In the genomic region with DNA sequence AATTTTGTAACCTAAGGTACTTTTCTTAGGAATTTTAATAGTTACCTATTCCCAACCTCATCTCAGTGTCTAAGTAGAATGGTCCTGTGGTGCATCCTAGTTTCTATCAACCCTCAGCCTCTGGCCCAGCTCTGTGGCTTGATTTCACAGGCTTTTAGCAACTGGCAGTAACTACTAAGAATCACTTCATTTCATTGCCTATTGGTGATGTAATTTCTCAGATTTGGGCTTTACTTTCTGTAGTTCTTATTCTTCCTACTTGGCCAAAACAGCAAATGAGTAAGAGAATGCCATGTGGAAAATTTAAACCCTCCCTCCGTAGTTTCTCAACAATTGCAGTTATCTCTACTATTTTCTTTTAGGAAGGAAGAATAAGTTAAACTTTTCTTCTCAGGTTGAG, we compare ENCODE assay signal across 36 cellular contexts.
A peak's percentile ranks its signal among the peaks of the same experiment; 100 is the strongest.
DNase-seq lines count a peak whose midpoint lies in the region; ATAC-seq, FAIRE-seq and TF ChIP-seq lines count a peak whose summit lies in the region.
"Had no signal": no experiment of that assay in that cellular context is flagged by ENCODE, and none has a peak within 500 bp of the region (broad histone marks: within the 10 kb centered on the region; RNA-seq: fewer than 3 reads in every experiment).

No MANE protein-coding gene starts in this region.

- no peak for TF ChIP-seq POLR2A in gastroesophageal sphincter (IDR thresholded peaks at IDR 0.05)
- no peak for TF ChIP-seq POLR2A in prostate gland (IDR thresholded peaks at IDR 0.05)

- WGBS in gastroesophageal sphincter (ENCODE audit: low coverage in 1 of 2), 2 donors, result 50 to 64% methylated on average over 1 of the region's 1 CpG
- 8 to 9% methylated on average over 1 of the region's 1 CpG for WGBS in aorta, 2 donors
- 79% methylated on average over 1 of the region's 1 CpG for WGBS in prostate gland

- TF ChIP-seq CTCF in right atrium auricular region (IDR thresholded peaks at IDR 0.05) (no peak), astrocyte (IDR thresholded peaks at IDR 0.05; ENCODE audit: insufficient read depth, low read depth, low read length) (no peak), gastroesophageal sphincter (IDR thresholded peaks at IDR 0.05) (no peak), prostate gland (IDR thresholded peaks at IDR 0.05) (no peak)

- intact Hi-C loops in Right ventricle myocardium inferior (cut with DNase I) (no loop called here), aorta (cut with DNase I) (no loop called here), prostate gland (cut with DNase I) (no loop called here)

- peaks cover 2% of the 10 kb centered on the region for H3K4me1 Mint-ChIP-seq in astrocyte (ENCODE audit: low read depth, unreplicated experiment)

- H3K27me3 ChIP-seq in right atrium auricular region (no peaks in the 10 kb centered on the region), astrocyte (ENCODE audit: insufficient read depth, low read length) (no peaks in the 10 kb centered on the region), gastroesophageal sphincter (no peaks in the 10 kb centered on the region), aorta (ENCODE audit: control insufficient read depth in 1 of 2, insufficient read depth in 2 of 2, low read length in 1 of 2) (no peaks in the 10 kb centered on the region), prostate gland (replicated peaks; ENCODE audit: insufficient read depth) (no peaks in the 10 kb centered on the region)
- H3K27me3 ChIP-seq: adrenal gland, brain microvascular endothelial cell, esophagus squamous epithelium, neutrophil, sigmoid colon had no signal

- H3K79me2 ChIP-seq in astrocyte (ENCODE audit: insufficient read depth, low read length), result no peaks in the 10 kb centered on the region

- H3K4me3 ChIP-seq in right atrium auricular region, result no peak overlapping the region
- no peak overlapping the region for H3K4me3 ChIP-seq in astrocyte (ENCODE audit: insufficient read depth, low read depth, low read length)
- H3K4me3 ChIP-seq in gastroesophageal sphincter, result no peak overlapping the region
- no peak overlapping the region for H3K4me3 ChIP-seq in aorta (ENCODE audit: low read length in 2 of 2)
- H3K4me3 ChIP-seq in prostate gland, result no peak overlapping the region
- H3K4me3 ChIP-seq: adrenal gland, esophagus squamous epithelium, GM12878, lower lobe of right lung, sigmoid colon had no signal

- H3K4me2 ChIP-seq in astrocyte (ENCODE audit: low read length), result no peak overlapping the region

- H3K9me3 Mint-ChIP-seq in astrocyte (ENCODE audit: unreplicated experiment), result no peaks in the 10 kb centered on the region
- H3K9me3 Mint-ChIP-seq: activated CD4-positive, alpha-beta memory T cell treated with anti-CD3 and anti-CD28 coated beads for 36 hours; CD4-positive, alpha-beta memory T cell had no signal

- H3K27ac Mint-ChIP-seq in astrocyte (ENCODE audit: unreplicated experiment), result no peak overlapping the region
- H3K27ac Mint-ChIP-seq: activated CD4-positive, alpha-beta memory T cell treated with anti-CD3 and anti-CD28 coated beads for 36 hours; activated T-cell treated with anti-CD3 and anti-CD28 coated beads, Interleukin-2, amount 50 U/mL, for 72 hours; CD4-positive, alpha-beta memory T cell; naive thymus-derived CD4-positive, alpha-beta T cell; progenitor cell of endocrine pancreas; type B pancreatic cell had no signal

- no peak overlapping the region for H3K9ac ChIP-seq in astrocyte (ENCODE audit: low read length)

- no peak overlapping the region for H3K4me3 Mint-ChIP-seq in astrocyte (ENCODE audit: unreplicated experiment)
- H3K4me3 Mint-ChIP-seq: activated CD4-positive, alpha-beta memory T cell treated with anti-CD3 and anti-CD28 coated beads for 36 hours; activated T-cell treated with anti-CD3 and anti-CD28 coated beads, Interleukin-2, amount 50 U/mL, for 72 hours; CD4-positive, alpha-beta memory T cell; naive thymus-derived CD4-positive, alpha-beta T cell; type B pancreatic cell had no signal

- no peak for DNase-seq in Right ventricle myocardium inferior (ENCODE audit: missing footprints)
- no peak for DNase-seq in right atrium auricular region (ENCODE audit: low spot score)
- peak; percentile 44 for DNase-seq in astrocyte (ENCODE audit: low read depth)
- DNase-seq in aorta, result no peak
- DNase-seq in G401 (ENCODE audit: low spot score), result no peak
- no peak for DNase-seq in superior temporal gyrus (ENCODE audit: extremely low spot score)
- no peak for DNase-seq in prostate gland (ENCODE audit: low spot score)
- DNase-seq: activated CD4-positive, alpha-beta memory T cell treated with anti-CD3 and anti-CD28 coated beads for 36 hours; activated naive CD4-positive, alpha-beta T cell treated with Interleukin-2 at 50 U/mL for 16 hours; activated T-cell treated with anti-CD3 and anti-CD28 coated beads, Interleukin-2, amount 50 U/mL, for 72 hours; adrenal gland; brain microvascular endothelial cell; CD4-positive, alpha-beta memory T cell; esophagus squamous epithelium; H7; KBM-7; lower lobe of right lung; MM.1S; naive thymus-derived CD4-positive, alpha-beta T cell; NCI-H1417 treated with DMSO at 0.1 percent for 48 hours; NCI-H2081 treated with DMSO at 0.1 percent for 48 hours; NCI-H226; NCI-H748 treated with DMSO at 0.1 percent for 48 hours; SHP77; sigmoid colon; stimulated activated CD4-positive, alpha-beta T cell treated with anti-CD3 and anti-CD28 coated beads, Interleukin-4, amount 100 ng/mL, for 24 hours; T-helper 2 cell had no signal

- ATAC-seq in Right ventricle myocardium inferior, result peak; percentile 76
- peak; percentile 53 for ATAC-seq in gastroesophageal sphincter
- ATAC-seq in aorta (ENCODE audit: low FRiP score), result peak; percentile 48
- ATAC-seq: activated CD4-positive, CD25-positive, alpha-beta regulatory T cell treated with anti-CD3 and anti-CD28 coated beads, Interleukin-2, amount 50 U/mL, for 24 hours; activated T-cell treated with anti-CD3 and anti-CD28 coated beads, Interleukin-2, amount 50 U/mL, for 72 hours; GM12878; lower lobe of right lung; naive thymus-derived CD4-positive, alpha-beta T cell had no signal

- H3K27me3 Mint-ChIP-seq in astrocyte (ENCODE audit: low read depth, unreplicated experiment), result no peaks in the 10 kb centered on the region
- H3K27me3 Mint-ChIP-seq: activated CD4-positive, alpha-beta memory T cell treated with anti-CD3 and anti-CD28 coated beads for 36 hours; CD4-positive, alpha-beta memory T cell; naive thymus-derived CD4-positive, alpha-beta T cell; progenitor cell of endocrine pancreas; type B pancreatic cell had no signal

- H3K4me1 ChIP-seq in right atrium auricular region, result no peaks in the 10 kb centered on the region
- peaks cover 7% of the 10 kb centered on the region for H3K4me1 ChIP-seq in astrocyte (ENCODE audit: insufficient read depth, low read length)
- H3K4me1 ChIP-seq in gastroesophageal sphincter, result peaks cover 0 to 3% (median 0%) of the 10 kb centered on the region in 3 donors
- no peaks in the 10 kb centered on the region for H3K4me1 ChIP-seq in aorta (ENCODE audit: control insufficient read depth in 1 of 2, insufficient read depth in 2 of 2, low read length in 2 of 2)
- no peaks in the 10 kb centered on the region for H3K4me1 ChIP-seq in prostate gland (replicated peaks)
- H3K4me1 ChIP-seq: adrenal gland, esophagus squamous epithelium, lower lobe of right lung, sigmoid colon had no signal

- H4K20me1 ChIP-seq in astrocyte (ENCODE audit: insufficient read depth, low read length), result no peaks in the 10 kb centered on the region

- FAIRE-seq in astrocyte (lab: Jason Lieb, UNC), result no peak
- FAIRE-seq: D721Med, GM12878, keratinocyte had no signal

- in situ Hi-C loops in G401 (cut with HindIII; ENCODE audit: low sequenced_read_pairs), result no loop called here

- TF ChIP-seq EP300 in gastroesophageal sphincter (IDR thresholded peaks at IDR 0.05), result no peak

- peaks cover 2% of the 10 kb centered on the region for H3K36me3 Mint-ChIP-seq in astrocyte (ENCODE audit: low read depth, unreplicated experiment)
- H3K36me3 Mint-ChIP-seq: type B pancreatic cell had no signal

- H2AFZ ChIP-seq in astrocyte (ENCODE audit: low read depth, low read length), result no peak overlapping the region

- H3K9me3 ChIP-seq in right atrium auricular region, result no peaks in the 10 kb centered on the region
- no peaks in the 10 kb centered on the region for H3K9me3 ChIP-seq in astrocyte (ENCODE audit: insufficient read depth, low read depth, low read length)
- no peaks in the 10 kb centered on the region for H3K9me3 ChIP-seq in gastroesophageal sphincter
- no peaks in the 10 kb centered on the region for H3K9me3 ChIP-seq in aorta (ENCODE audit: control insufficient read depth, low read length)
- H3K9me3 ChIP-seq in prostate gland, result no peaks in the 10 kb centered on the region
- H3K9me3 ChIP-seq: adrenal gland, esophagus squamous epithelium, lower lobe of right lung, neutrophil, sigmoid colon had no signal

- H3K36me3 ChIP-seq in right atrium auricular region (no peaks in the 10 kb centered on the region), astrocyte (ENCODE audit: insufficient read depth, low read length) (no peaks in the 10 kb centered on the region), gastroesophageal sphincter (no peaks in the 10 kb centered on the region), aorta (ENCODE audit: control insufficient read depth in 1 of 2, insufficient read depth in 2 of 2, low read length in 1 of 2) (no peaks in the 10 kb centered on the region), prostate gland (no peaks in the 10 kb centered on the region)
- H3K36me3 ChIP-seq: adrenal gland, brain microvascular endothelial cell, esophagus squamous epithelium, lower lobe of right lung, neutrophil, sigmoid colon had no signal

- H3K27ac ChIP-seq in right atrium auricular region, result no peak overlapping the region
- no peak overlapping the region for H3K27ac ChIP-seq in astrocyte (ENCODE audit: low read depth, low read length)
- H3K27ac ChIP-seq in gastroesophageal sphincter, result no peak overlapping the region
- H3K27ac ChIP-seq in aorta (ENCODE audit: low read depth in 1 of 2, low read length in 2 of 2), result no peak overlapping the region
- H3K27ac ChIP-seq in prostate gland, result no peak overlapping the region
- H3K27ac ChIP-seq: 22Rv1, adrenal gland, brain microvascular endothelial cell, esophagus squamous epithelium, lower lobe of right lung, neutrophil, sigmoid colon had no signal
